In the genomic region with DNA sequence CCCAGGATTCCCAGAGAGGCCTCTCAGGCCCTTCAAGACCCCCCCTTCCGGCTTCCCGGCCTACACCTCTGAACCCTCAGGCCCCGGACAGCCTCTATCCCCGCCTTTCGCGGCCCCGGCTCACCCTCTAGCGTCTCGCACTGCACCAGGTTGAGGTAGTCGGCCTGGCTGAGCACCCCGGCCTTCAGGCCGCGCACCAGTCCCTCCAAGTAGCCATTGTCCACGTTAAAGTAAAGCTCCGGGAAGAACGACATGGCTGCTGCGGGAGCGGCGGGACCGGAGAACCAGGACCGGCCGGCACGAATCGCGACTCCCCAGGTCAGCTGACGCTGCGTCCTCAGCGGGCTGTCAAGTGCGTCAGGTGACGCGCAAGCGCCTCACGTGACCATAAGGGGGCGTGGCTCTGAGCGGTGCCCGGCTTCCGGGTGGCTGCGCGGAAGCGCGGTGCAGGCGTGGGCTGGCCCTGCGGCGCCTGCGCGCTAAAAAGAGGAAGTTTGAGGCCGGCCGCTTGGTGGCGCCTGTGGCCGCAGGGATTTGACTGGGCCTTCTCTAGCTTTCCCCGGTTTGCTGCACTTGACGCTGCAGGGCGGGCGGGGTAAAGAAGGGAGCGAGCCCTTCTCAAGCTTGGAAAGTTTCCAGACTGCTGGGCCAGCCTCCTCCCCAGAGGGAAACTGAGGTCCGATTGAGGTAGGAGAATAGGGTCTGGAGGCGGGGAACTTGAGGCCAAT, we compare ENCODE assay signal across 1 cellular context.
TF ChIP-seq lines count a peak whose summit lies in the region.

Gene ATP6V0D1, minus strand, starts transcription at position 325 of the 728 bp plus-strand sequence. Its CDS starts 71 bp downstream, at position 254.

TF ChIP-seq in K562, 482 proteins besides CTCF, POLR2A, EP300 and RAD21 (continued from another document and continues in another):
- TF ChIP-seq ARID4B (CRISPR knock-in tag; IDR thresholded peaks at IDR 0.05) = peak; percentile 100
- 0 out of 2 replicates have a peak, but pooled peaks have one; percentile 76 for TF ChIP-seq ZNF444 (CRISPR knock-in tag; IDR thresholded peaks at IDR 0.05)
- no peak for TF ChIP-seq RNF2 (IDR thresholded peaks at IDR 0.05)
- no peak; the same call in 1 of the 2 replicates for TF ChIP-seq GTF2E2 (tag; IDR thresholded peaks at IDR 0.05)
- peak; percentile 87 for TF ChIP-seq PCBP1 (IDR thresholded peaks at IDR 0.05; ENCODE audit: low read depth, low read length, poor library complexity, severe bottlenecking)
- peak in 1 of 2 experiments; percentile 75; a peak in 3 of 4 replicates for TF ChIP-seq FOXA3 (CRISPR knock-in tag; conservative IDR thresholded peaks at IDR 0.05 in 1 of 2, IDR thresholded peaks at IDR 0.05 in 1 of 2)
- no peak for TF ChIP-seq CSDE1 (IDR thresholded peaks at IDR 0.05)
- no peak for TF ChIP-seq CC2D1A (IDR thresholded peaks at IDR 0.05)
- TF ChIP-seq, protein P1, sequence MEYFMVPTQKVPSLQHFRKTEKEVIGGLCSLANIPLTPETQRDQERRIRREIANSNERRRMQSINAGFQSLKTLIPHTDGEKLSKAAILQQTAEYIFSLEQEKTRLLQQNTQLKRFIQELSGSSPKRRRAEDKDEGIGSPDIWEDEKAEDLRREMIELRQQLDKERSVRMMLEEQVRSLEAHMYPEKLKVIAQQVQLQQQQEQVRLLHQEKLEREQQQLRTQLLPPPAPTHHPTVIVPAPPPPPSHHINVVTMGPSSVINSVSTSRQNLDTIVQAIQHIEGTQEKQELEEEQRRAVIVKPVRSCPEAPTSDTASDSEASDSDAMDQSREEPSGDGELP (CRISPR knock-in tag; IDR thresholded peaks at IDR 0.05; ENCODE audit: borderline replicate concordance) = peak; percentile 100
- peak; percentile 61 for TF ChIP-seq KDM5B (IDR thresholded peaks at IDR 0.05; ENCODE audit: insufficient replicate concordance, low read depth, low read length)
- TF ChIP-seq NONO (IDR thresholded peaks at IDR 0.05; ENCODE audit: low read depth in 2 of 2, low read length in 1 of 2) = peak in 1 of 2 experiments; percentile 46; a peak in 1 of 4 replicates
- TF ChIP-seq ADNP (tag; IDR thresholded peaks at IDR 0.05) = no peak
- TF ChIP-seq USF1 (CRISPR knock-in tag; IDR thresholded peaks at IDR 0.05) = peak; percentile 100
- TF ChIP-seq CBX1 (IDR thresholded peaks at IDR 0.05; ENCODE audit: low read depth) = peak; percentile 96
- TF ChIP-seq MBD2 (IDR thresholded peaks at IDR 0.05; ENCODE audit: borderline replicate concordance, low read depth) = peak; percentile 13; the same call in 1 of the 2 replicates
- TF ChIP-seq TARDBP (IDR thresholded peaks at IDR 0.05) = peak; percentile 34; the same call in 1 of the 2 replicates
- peak; percentile 22; the same call in 1 of the 2 replicates for TF ChIP-seq SNIP1 (IDR thresholded peaks at IDR 0.05; ENCODE audit: low read depth)
- TF ChIP-seq ZNF589 (CRISPR knock-in tag; IDR thresholded peaks at IDR 0.05; ENCODE audit: low read depth) = 0 out of 2 replicates have a peak, but pooled peaks have one; percentile 54
- no peak for TF ChIP-seq CHD4 (IDR thresholded peaks at IDR 0.05; ENCODE audit: insufficient read depth, insufficient replicate concordance, low read depth, low read length, poor library complexity, severe bottlenecking)
- peak; percentile 99 for TF ChIP-seq SIN3A (IDR thresholded peaks at IDR 0.05; ENCODE audit: borderline replicate concordance in 2 of 2, control insufficient read depth in 1 of 2, low read depth in 2 of 2, low read length in 2 of 2)
- peak; percentile 91 to 99; a peak in 3 of 4 replicates for TF ChIP-seq HDAC1 (IDR thresholded peaks at IDR 0.05)
- no peak for TF ChIP-seq ZNF436 (CRISPR knock-in tag; IDR thresholded peaks at IDR 0.05)
- peak; percentile 91 for TF ChIP-seq POLR2G (IDR thresholded peaks at IDR 0.05; ENCODE audit: low read depth, low read length)
- TF ChIP-seq, protein P2, sequence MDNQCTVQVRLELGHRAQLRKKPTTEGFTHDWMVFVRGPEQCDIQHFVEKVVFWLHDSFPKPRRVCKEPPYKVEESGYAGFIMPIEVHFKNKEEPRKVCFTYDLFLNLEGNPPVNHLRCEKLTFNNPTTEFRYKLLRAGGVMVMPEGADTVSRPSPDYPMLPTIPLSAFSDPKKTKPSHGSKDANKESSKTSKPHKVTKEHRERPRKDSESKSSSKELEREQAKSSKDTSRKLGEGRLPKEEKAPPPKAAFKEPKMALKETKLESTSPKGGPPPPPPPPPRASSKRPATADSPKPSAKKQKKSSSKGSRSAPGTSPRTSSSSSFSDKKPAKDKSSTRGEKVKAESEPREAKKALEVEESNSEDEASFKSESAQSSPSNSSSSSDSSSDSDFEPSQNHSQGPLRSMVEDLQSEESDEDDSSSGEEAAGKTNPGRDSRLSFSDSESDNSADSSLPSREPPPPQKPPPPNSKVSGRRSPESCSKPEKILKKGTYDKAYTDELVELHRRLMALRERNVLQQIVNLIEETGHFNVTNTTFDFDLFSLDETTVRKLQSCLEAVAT (IDR thresholded peaks at IDR 0.05) = no peak
- TF ChIP-seq SREBF1 (IDR thresholded peaks at IDR 0.05; ENCODE audit: borderline replicate concordance, low read depth, low read length) = peak; percentile 85
- TF ChIP-seq, protein P3, sequence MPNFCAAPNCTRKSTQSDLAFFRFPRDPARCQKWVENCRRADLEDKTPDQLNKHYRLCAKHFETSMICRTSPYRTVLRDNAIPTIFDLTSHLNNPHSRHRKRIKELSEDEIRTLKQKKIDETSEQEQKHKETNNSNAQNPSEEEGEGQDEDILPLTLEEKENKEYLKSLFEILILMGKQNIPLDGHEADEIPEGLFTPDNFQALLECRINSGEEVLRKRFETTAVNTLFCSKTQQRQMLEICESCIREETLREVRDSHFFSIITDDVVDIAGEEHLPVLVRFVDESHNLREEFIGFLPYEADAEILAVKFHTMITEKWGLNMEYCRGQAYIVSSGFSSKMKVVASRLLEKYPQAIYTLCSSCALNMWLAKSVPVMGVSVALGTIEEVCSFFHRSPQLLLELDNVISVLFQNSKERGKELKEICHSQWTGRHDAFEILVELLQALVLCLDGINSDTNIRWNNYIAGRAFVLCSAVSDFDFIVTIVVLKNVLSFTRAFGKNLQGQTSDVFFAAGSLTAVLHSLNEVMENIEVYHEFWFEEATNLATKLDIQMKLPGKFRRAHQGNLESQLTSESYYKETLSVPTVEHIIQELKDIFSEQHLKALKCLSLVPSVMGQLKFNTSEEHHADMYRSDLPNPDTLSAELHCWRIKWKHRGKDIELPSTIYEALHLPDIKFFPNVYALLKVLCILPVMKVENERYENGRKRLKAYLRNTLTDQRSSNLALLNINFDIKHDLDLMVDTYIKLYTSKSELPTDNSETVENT (CRISPR knock-in tag; IDR thresholded peaks at IDR 0.05) = peak; percentile 42
- TF ChIP-seq TFE3 (CRISPR knock-in tag; IDR thresholded peaks at IDR 0.05) = peak; percentile 99
- TF ChIP-seq KDM2B (CRISPR knock-in tag; IDR thresholded peaks at IDR 0.05) = no peak
- no peak for TF ChIP-seq LARP7 (IDR thresholded peaks at IDR 0.05)
- TF ChIP-seq CREB1 (IDR thresholded peaks at IDR 0.05) = peak; percentile 80
- TF ChIP-seq CREB1 (CRISPR knock-in tag; IDR thresholded peaks at IDR 0.05) = peak; percentile 86
- peak; percentile 45 for TF ChIP-seq RBM22 (IDR thresholded peaks at IDR 0.05; ENCODE audit: low read depth, low read length, poor library complexity, severe bottlenecking)
- peak; percentile 52; the same call in 1 of the 2 replicates for TF ChIP-seq CTBP1 (IDR thresholded peaks at IDR 0.05; ENCODE audit: borderline replicate concordance)
- TF ChIP-seq POU5F1 (IDR thresholded peaks at IDR 0.05; ENCODE audit: borderline replicate concordance, low read depth, low read length, partially characterized antibody) = peak; percentile 54
- TF ChIP-seq ZNF175 (CRISPR knock-in tag; IDR thresholded peaks at IDR 0.05; ENCODE audit: low read depth) = no peak
- TF ChIP-seq ZFP91 (CRISPR knock-in tag; IDR thresholded peaks at IDR 0.05) = 0 out of 2 replicates have a peak, but pooled peaks have one; percentile 66
- TF ChIP-seq GABPA (tag; conservative IDR thresholded peaks at IDR 0.05; ENCODE audit: low read depth) = peak; percentile 87
- TF ChIP-seq XRCC5 (IDR thresholded peaks at IDR 0.05; ENCODE audit: low read depth, low read length) = peak; percentile 60
- TF ChIP-seq SP2 (IDR thresholded peaks at IDR 0.05; ENCODE audit: extremely low read depth, low read depth, low read length, poor library complexity, severe bottlenecking) = peak; percentile 31
- TF ChIP-seq E2F4 (CRISPR knock-in tag; IDR thresholded peaks at IDR 0.05; ENCODE audit: low read depth) = 0 out of 2 replicates have a peak, but pooled peaks have one; percentile 11
- no peak; the same call in 1 of the 2 replicates for TF ChIP-seq KAT7 (CRISPR knock-in tag; IDR thresholded peaks at IDR 0.05; ENCODE audit: borderline replicate concordance)
- TF ChIP-seq NCOR1 (IDR thresholded peaks at IDR 0.05) = 0 out of 2 replicates have a peak, but pooled peaks have one; percentile 15
- TF ChIP-seq FOXP4 (CRISPR knock-in tag; IDR thresholded peaks at IDR 0.05; ENCODE audit: borderline replicate concordance) = peak; percentile 72; the same call in 1 of the 2 replicates
